ENCODE assay signal across 24 cellular contexts in genomic region chr3:128324911-128325592, GRCh38.
DNase-seq lines count a peak whose midpoint lies in the region; ATAC-seq and TF ChIP-seq lines count a peak whose summit lies in the region.
"Had no signal": no experiment of that assay in that cellular context is flagged by ENCODE, and none has a peak within 500 bp of the region (broad histone marks: within the 10 kb centered on the region; RNA-seq: fewer than 3 reads in every experiment).

No MANE protein-coding gene starts in this region.

- no peak for TF ChIP-seq POLR2A in GM18505 (IDR thresholded peaks at IDR 0.05; ENCODE audit: borderline replicate concordance, extremely low read depth, insufficient read depth, insufficient read length)

- H3K4me3 Mint-ChIP-seq in activated CD4-positive, alpha-beta T cell treated with anti-CD3 and anti-CD28 coated beads, Interleukin-2, amount 10 ng/mL, durations not matched to agents 24 days and 14 days: no peak overlapping the region
- H3K4me3 Mint-ChIP-seq in activated T-helper 17 cell treated with anti-CD3 and anti-CD28 coated beads, Interleukin-2, amount 50 U/mL, for 72 hours: no peak overlapping the region
- no peak overlapping the region for H3K4me3 Mint-ChIP-seq in mesothelial cell of epicardium
- H3K4me3 Mint-ChIP-seq in stimulated activated effector memory CD8-positive, alpha-beta T cell treated with anti-CD3 and anti-CD28 coated beads, Interleukin-12 subunit alpha, Interleukin-12 subunit beta, amount 100 ng/mL, for 72 hours: no peak overlapping the region
- H3K4me3 Mint-ChIP-seq: activated T-helper 1 cell treated with anti-CD3 and anti-CD28 coated beads, Interleukin-12 subunit alpha, Interleukin-12 subunit beta, Interleukin-2, Interleukin-4 antibody, amounts not matched to agents 30 ng/mL and 10 ng/mL and 1 ng/mL, durations not matched to agents 14 hours and 24 hours and 36 hours; B cell; nephron progenitor cell had no signal

- H3K36me3 Mint-ChIP-seq in activated CD4-positive, alpha-beta T cell treated with anti-CD3 and anti-CD28 coated beads, Interleukin-2, amount 10 ng/mL, durations not matched to agents 24 days and 14 days (ENCODE audit: low read depth): no peaks in the 10 kb centered on the region
- H3K36me3 Mint-ChIP-seq in activated T-helper 17 cell treated with anti-CD3 and anti-CD28 coated beads, Interleukin-2, amount 50 U/mL, for 72 hours (ENCODE audit: low read depth): no peaks in the 10 kb centered on the region
- H3K36me3 Mint-ChIP-seq in mesothelial cell of epicardium: no peaks in the 10 kb centered on the region
- H3K36me3 Mint-ChIP-seq in stimulated activated effector memory CD8-positive, alpha-beta T cell treated with anti-CD3 and anti-CD28 coated beads, Interleukin-12 subunit alpha, Interleukin-12 subunit beta, amount 100 ng/mL, for 72 hours: no peaks in the 10 kb centered on the region

- H3K27me3 Mint-ChIP-seq in activated CD4-positive, alpha-beta T cell treated with anti-CD3 and anti-CD28 coated beads, Interleukin-2, amount 10 ng/mL, durations not matched to agents 24 days and 14 days: no peaks in the 10 kb centered on the region
- no peaks in the 10 kb centered on the region for H3K27me3 Mint-ChIP-seq in activated T-helper 17 cell treated with anti-CD3 and anti-CD28 coated beads, Interleukin-2, amount 50 U/mL, for 72 hours
- H3K27me3 Mint-ChIP-seq in mesothelial cell of epicardium (ENCODE audit: low read depth): no peaks in the 10 kb centered on the region
- H3K27me3 Mint-ChIP-seq: B cell had no signal

- H3K4me1 Mint-ChIP-seq in activated CD4-positive, alpha-beta T cell treated with anti-CD3 and anti-CD28 coated beads, Interleukin-2, amount 10 ng/mL, durations not matched to agents 24 days and 14 days: peaks cover 16% of the 10 kb centered on the region
- peaks cover 12% of the 10 kb centered on the region for H3K4me1 Mint-ChIP-seq in activated T-helper 17 cell treated with anti-CD3 and anti-CD28 coated beads, Interleukin-2, amount 50 U/mL, for 72 hours
- H3K4me1 Mint-ChIP-seq in mesothelial cell of epicardium: peaks cover 9% of the 10 kb centered on the region
- H3K4me1 Mint-ChIP-seq in stimulated activated effector memory CD8-positive, alpha-beta T cell treated with anti-CD3 and anti-CD28 coated beads, Interleukin-12 subunit alpha, Interleukin-12 subunit beta, amount 100 ng/mL, for 72 hours: peaks cover 10% of the 10 kb centered on the region
- H3K4me1 Mint-ChIP-seq: B cell had no signal

- no peak for ATAC-seq in activated T-helper 17 cell treated with anti-CD3 and anti-CD28 coated beads, Interleukin-2, amount 50 U/mL, for 72 hours (replicated peaks)
- no peak for ATAC-seq in stimulated activated effector memory CD8-positive, alpha-beta T cell treated with anti-CD3 and anti-CD28 coated beads, Interleukin-12 subunit alpha, Interleukin-12 subunit beta, amount 100 ng/mL, for 72 hours
- ATAC-seq in GM18505 (IDR thresholded peaks at IDR 0.05; ENCODE audit: unreplicated experiment): no peak
- ATAC-seq: upper lobe of right lung had no signal

- intact Hi-C loops in activated CD4-positive, alpha-beta T cell treated with anti-CD3 and anti-CD28 coated beads, Interleukin-2, amount 10 ng/mL, durations not matched to agents 24 days and 14 days (cut with micrococcal nuclease): no loop called here

- no peak for TF ChIP-seq CTCF in mesothelial cell of epicardium (IDR thresholded peaks at IDR 0.05; ENCODE audit: unreplicated experiment)

- peak overlapping the region; percentile 29 for H3K27ac Mint-ChIP-seq in activated CD4-positive, alpha-beta T cell treated with anti-CD3 and anti-CD28 coated beads, Interleukin-2, amount 10 ng/mL, durations not matched to agents 24 days and 14 days
- peak overlapping the region; percentile 3 for H3K27ac Mint-ChIP-seq in activated T-helper 17 cell treated with anti-CD3 and anti-CD28 coated beads, Interleukin-2, amount 50 U/mL, for 72 hours
- H3K27ac Mint-ChIP-seq in mesothelial cell of epicardium: peak overlapping the region; percentile 16
- peak overlapping the region; percentile 53 for H3K27ac Mint-ChIP-seq in stimulated activated effector memory CD8-positive, alpha-beta T cell treated with anti-CD3 and anti-CD28 coated beads, Interleukin-12 subunit alpha, Interleukin-12 subunit beta, amount 100 ng/mL, for 72 hours
- H3K27ac Mint-ChIP-seq: B cell, nephron progenitor cell, progenitor cell of endocrine pancreas had no signal

- no peaks in the 10 kb centered on the region for H3K9me3 Mint-ChIP-seq in activated CD4-positive, alpha-beta T cell treated with anti-CD3 and anti-CD28 coated beads, Interleukin-2, amount 10 ng/mL, durations not matched to agents 24 days and 14 days
- no peaks in the 10 kb centered on the region for H3K9me3 Mint-ChIP-seq in activated T-helper 17 cell treated with anti-CD3 and anti-CD28 coated beads, Interleukin-2, amount 50 U/mL, for 72 hours
- no peaks in the 10 kb centered on the region for H3K9me3 Mint-ChIP-seq in mesothelial cell of epicardium
- no peaks in the 10 kb centered on the region for H3K9me3 Mint-ChIP-seq in stimulated activated effector memory CD8-positive, alpha-beta T cell treated with anti-CD3 and anti-CD28 coated beads, Interleukin-12 subunit alpha, Interleukin-12 subunit beta, amount 100 ng/mL, for 72 hours
- H3K9me3 Mint-ChIP-seq: activated T-helper 1 cell treated with anti-CD3 and anti-CD28 coated beads, Interleukin-12 subunit alpha, Interleukin-12 subunit beta, Interleukin-2, Interleukin-4 antibody, amounts not matched to agents 30 ng/mL and 10 ng/mL and 1 ng/mL, durations not matched to agents 14 hours and 24 hours and 36 hours; nephron progenitor cell had no signal

- DNase-seq in activated CD4-positive, alpha-beta T cell treated with anti-CD3 and anti-CD28 coated beads, Interleukin-2, amount 10 ng/mL, durations not matched to agents 24 days and 14 days: no peak
- DNase-seq in activated CD4-positive, alpha-beta T cell treated with anti-CD3 and anti-CD28 coated beads for 1 hour: no peak
- peak in 1 of 2 experiments; percentile 27 for DNase-seq in mesothelial cell of epicardium (ENCODE audit: low spot score in 2 of 2, unreplicated experiment in 2 of 2)
- DNase-seq in stimulated activated effector memory CD8-positive, alpha-beta T cell treated with anti-CD3 and anti-CD28 coated beads, Interleukin-12 subunit alpha, Interleukin-12 subunit beta, amount 100 ng/mL, for 72 hours (ENCODE audit: low spot score in 2 of 2): no peak
- DNase-seq in DMS114 treated with DMSO at 0.1 percent for 48 hours (lab: John Stamatoyannopoulos, UW; ENCODE audit: unreplicated experiment): no peak
- no peak for DNase-seq in NCI-H446 treated with DMSO at 0.1 percent for 48 hours (lab: John Stamatoyannopoulos, UW)
- DNase-seq: COR-L47; DMS79 treated with DMSO at 0.1 percent for 48 hours; foreskin fibroblast; KG1; left ventricle myocardium inferior; NCI-H146; NCI-H510A treated with DMSO at 0.1 percent for 48 hours; nephron progenitor cell; PC-9; SHP77; stimulated activated CD8-positive, alpha-beta memory T cell treated with anti-CD3 and anti-CD28 coated beads, Interleukin-4, amount 100 ng/mL, for 48 hours; T1000; upper lobe of right lung had no signal

Comparison
In these comparisons a context has a peak if more than half of its experiments do, and no peak if none do; other contexts are left out.
1. H3K27ac Mint-ChIP-seq: peak in every context shown above with its lines; median percentile 53 in stimulated activated effector memory CD8-positive, alpha-beta T cell treated with anti-CD3 and anti-CD28 coated beads, Interleukin-12 subunit alpha, Interleukin-12 subunit beta, amount 100 ng/mL, for 72 hours; 29 in activated CD4-positive, alpha-beta T cell treated with anti-CD3 and anti-CD28 coated beads, Interleukin-2, amount 10 ng/mL, durations not matched to agents 24 days and 14 days; 16 in mesothelial cell of epicardium; 3 in activated T-helper 17 cell treated with anti-CD3 and anti-CD28 coated beads, Interleukin-2, amount 50 U/mL, for 72 hours.